ENCODE assay signal across 1 cellular context in the genomic region with DNA sequence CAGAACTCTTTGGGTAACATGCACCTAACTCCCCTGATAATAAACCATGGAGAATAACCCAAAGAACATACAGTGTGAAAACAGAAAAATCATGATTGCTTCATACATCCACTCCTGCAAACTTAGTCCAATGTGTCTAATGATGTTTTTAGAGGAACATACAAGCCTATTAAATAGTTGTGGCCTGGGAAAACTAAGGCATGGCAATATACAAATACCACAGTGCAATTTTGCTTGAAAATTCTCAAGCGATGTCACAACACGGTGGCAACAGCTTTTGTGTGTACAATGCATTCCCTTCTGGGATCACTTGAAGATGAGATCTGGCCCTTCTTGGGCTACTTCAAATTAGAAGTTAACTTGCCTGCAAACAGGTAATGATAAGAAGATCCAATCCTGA.
TF ChIP-seq lines count a peak whose summit lies in the region.

No MANE protein-coding gene starts in this region.

TF ChIP-seq in IMR-90, 13 proteins besides CTCF, POLR2A, EP300 and RAD21:
- TF ChIP-seq USF2 (IDR thresholded peaks at IDR 0.05; ENCODE audit: low read depth, low read length) = no peak
- TF ChIP-seq CEBPB (IDR thresholded peaks at IDR 0.05; ENCODE audit: low read depth, low read length) = peak; percentile 30; the same call in 1 of the 2 replicates
TF ChIP-seq in IMR-90: peak in this region for 1.
